ENCODE assay signal across 8 cellular contexts in genomic region chr7:116862234-116863167, GRCh38. TPM values are rescaled to one million over a fixed set of nuclear protein-coding genes. Genes with fewer than 3 reads are reported as not detected.
DNase-seq lines count a peak whose midpoint lies in the region; ATAC-seq lines count a peak whose summit lies in the region.

Gene CAPZA2, plus strand, starts transcription at chr7:116862587. Its CDS starts 25 bp downstream, at chr7:116862612.

- H3K9me3 Mint-ChIP-seq in memory B cell: no peaks in the 10 kb centered on the region

- H3K36me3 Mint-ChIP-seq in memory B cell: peaks cover 3% of the 10 kb centered on the region

- CTCF ChIA-PET in activated CD8-positive, alpha-beta memory T cell treated with anti-CD3 and anti-CD28 coated beads for 36 hours (lab: Charles Lee): interaction anchor here (1.6 kb wide), 1 partner anchor 97 kb away, joined by 3 read pairs; no protein-coding TSS in a partner anchor

- H3K4me3 Mint-ChIP-seq in memory B cell: peak within 1 kb of the TSS; percentile 96

- H3K27me3 Mint-ChIP-seq in memory B cell: peaks cover under 1% of the 10 kb centered on the region

- DNase-seq in Caki2 (ENCODE audit: low read depth) (peak; percentile 96), HT1080 (ENCODE audit: low read depth) (peak; percentile 84), NOMO-1 (lab: John Stamatoyannopoulos, UW; ENCODE audit: unreplicated experiment in 2 of 2) (peak; percentile 70 to 84), memory B cell (ENCODE audit: low spot score in 2 of 2) (peak; percentile 94 to 97)
- DNase-seq in effector CD8-positive, alpha-beta T cell (lab: John Stamatoyannopoulos, UW): peak; percentile 90
- peak; percentile 90 for DNase-seq in stimulated activated CD8-positive, alpha-beta memory T cell treated with anti-CD3 and anti-CD28 coated beads, Interleukin-12 subunit alpha, Interleukin-12 subunit beta, amount 100 ng/mL, for 1 hour (ENCODE audit: low read depth)

- peak; percentile 88 for ATAC-seq in GM21367 (IDR thresholded peaks at IDR 0.05; ENCODE audit: unreplicated experiment)
- ATAC-seq in memory B cell (ENCODE audit: low read depth): peak; percentile 86

- peak within 1 kb of the TSS; percentile 92 for H3K27ac Mint-ChIP-seq in memory B cell

- POLR2A ChIA-PET in activated CD8-positive, alpha-beta memory T cell treated with anti-CD3 and anti-CD28 coated beads for 36 hours (lab: Charles Lee): interaction anchor here (0.5 kb wide), 1 partner anchor 27 kb away, joined by 6 read pairs; no protein-coding TSS in a partner anchor

- H3K4me1 Mint-ChIP-seq in memory B cell: peaks cover 22% of the 10 kb centered on the region

- in situ Hi-C loops in Caki2 (cut with HindIII; ENCODE audit: low pct_unique_long_range_greater_than_20kb, low sequenced_read_pairs): no loop called here

RNA-seq across cellular contexts. Expression of gene CAPZA2, which starts in this region (rescaled TPM):
- total RNA-seq in Caki2 (2014; rRNA removed; shearing (Covaris generic); ENCODE audit: low replicate concordance): 167 and 214 TPM in 2 replicates
- 103 and 109 TPM in 2 replicates for total RNA-seq in HT1080 (2014; rRNA removed; shearing (Covaris generic))
- polyA plus RNA-seq in HT1080 (2015; cell fraction: cytosol; rRNA removed): 82.4 and 83.2 TPM in 2 replicates
- polyA plus RNA-seq in HT1080 (2015; cell fraction: nucleus; rRNA removed): 54.5 and 56.0 TPM in 2 replicates
- 100 to 1,000 TPM; 174 to 189 TPM for total RNA-seq in activated CD8-positive, alpha-beta memory T cell treated with anti-CD3 and anti-CD28 coated beads for 36 hours

Comparison
In these comparisons a context has a peak if more than half of its experiments do, and no peak if none do; other contexts are left out.
1. Peak in every context shown above with its lines: DNase-seq and ATAC-seq.